ENCODE assay signal across 22 cellular contexts in genomic region chr6:14951704-14952103, GRCh38.
DNase-seq lines count a peak whose midpoint lies in the region; ATAC-seq, FAIRE-seq and TF ChIP-seq lines count a peak whose summit lies in the region.
"Had no signal": no experiment of that assay in that cellular context is flagged by ENCODE, and none has a peak within 500 bp of the region (broad histone marks: within the 10 kb centered on the region; RNA-seq: fewer than 3 reads in every experiment).

No MANE protein-coding gene starts in this region.

- peaks cover 2% of the 10 kb centered on the region for H3F3A ChIP-seq in neural progenitor cell (ENCODE audit: low read depth)

- H4K20me1 ChIP-seq in K562 (replicated peaks; ENCODE audit: control insufficient read depth, insufficient read depth, low read length), result no peaks in the 10 kb centered on the region
- no peaks in the 10 kb centered on the region for H4K20me1 ChIP-seq in neural progenitor cell (ENCODE audit: low read depth)

- H3K27me3 ChIP-seq in K562 (ENCODE audit: control insufficient read depth in 2 of 2, insufficient read depth in 2 of 2, low read length in 2 of 2), result no peaks in the 10 kb centered on the region
- H3K27me3 ChIP-seq in neural progenitor cell, result no peaks in the 10 kb centered on the region

- in situ Hi-C loops in K562 (cut with MboI), result no loop called here

- BruUV-seq in K562 (replicated peaks; lab: Mats Ljungman, UMichigan), result no TSS peak

- H3K27me3 Mint-ChIP-seq in neural progenitor cell (ENCODE audit: insufficient read depth, low read depth), result peaks cover 2% of the 10 kb centered on the region
- H3K27me3 Mint-ChIP-seq in activated T-helper 1 cell treated with anti-CD3 and anti-CD28 coated beads, Interleukin-12 subunit alpha, Interleukin-12 subunit beta, Interleukin-2, Interleukin-4 antibody, amounts not matched to agents 30 ng/mL and 10 ng/mL and 1 ng/mL, durations not matched to agents 14 hours and 24 hours and 36 hours (ENCODE audit: insufficient read depth), result no peaks in the 10 kb centered on the region
- H3K27me3 Mint-ChIP-seq: CD4-positive, alpha-beta T cell had no signal

- no peak overlapping the region for H2AFZ ChIP-seq in K562 (ENCODE audit: low read depth, low read length)
- peak overlapping the region; percentile 18 for H2AFZ ChIP-seq in neural progenitor cell (replicated peaks)
- H2AFZ ChIP-seq: PC-9 had no signal

- no peak overlapping the region for H3K4me2 ChIP-seq in K562 (ENCODE audit: insufficient read depth, low read length)
- no peak overlapping the region for H3K4me2 ChIP-seq in neural progenitor cell
- H3K4me2 ChIP-seq: PC-9 had no signal

- no peak overlapping the region for H3K4me3 Mint-ChIP-seq in neural progenitor cell
- no peak overlapping the region for H3K4me3 Mint-ChIP-seq in activated T-helper 1 cell treated with anti-CD3 and anti-CD28 coated beads, Interleukin-12 subunit alpha, Interleukin-12 subunit beta, Interleukin-2, Interleukin-4 antibody, amounts not matched to agents 30 ng/mL and 10 ng/mL and 1 ng/mL, durations not matched to agents 14 hours and 24 hours and 36 hours
- H3K4me3 Mint-ChIP-seq: CD4-positive, alpha-beta T cell; H9; T-helper 1 cell treated with Interleukin-12 subunit alpha and Interleukin-12 subunit beta and Interleukin-4 antibody, amounts not matched to agents 30 μg/mL and 1 μg/mL, for 36 hours had no signal

- H3K9me3 ChIP-seq in K562 (replicated peaks; ENCODE audit: control insufficient read depth, insufficient read depth, low read depth, low read length) (no peaks in the 10 kb centered on the region; the same call in 1 of the 2 replicates), neural progenitor cell (ENCODE audit: low read depth) (no peaks in the 10 kb centered on the region)
- H3K9me3 ChIP-seq: Caco-2 had no signal

- no peak for TF ChIP-seq POLR2A in K562 (conservative IDR thresholded peaks at IDR 0.05)

- ATAC-seq in K562, result 0 out of 3 replicates have a peak, but pooled peaks have one; percentile 28

- 21% methylated on average over 1 of the region's 1 CpG for WGBS in K562 (ENCODE audit: insufficient coverage, low coverage, missing lambda C conversion rate)

- H3K4me3 ChIP-seq in K562 (no peak overlapping the region), neural progenitor cell (no peak overlapping the region)
- H3K4me3 ChIP-seq: PC-9 had no signal

- H3K4me1 ChIP-seq in K562 (replicated peaks in 1 of 2; ENCODE audit: control insufficient read depth in 2 of 2, insufficient read depth in 2 of 2, low read length in 2 of 2) (peaks cover 9 to 15% of the 10 kb centered on the region in 2 experiments; a peak in 4 of 5 replicates), neural progenitor cell (peaks cover 4% of the 10 kb centered on the region)
- H3K4me1 ChIP-seq: Caco-2 had no signal

- TF ChIP-seq CTCF in K562 (IDR thresholded peaks at IDR 0.05 in 2 of 3, conservative IDR thresholded peaks at IDR 0.05 in 1 of 3; ENCODE audit: insufficient read depth in 2 of 3, low read depth in 1 of 3, low read length in 3 of 3) (no peak), neural progenitor cell (IDR thresholded peaks at IDR 0.05) (no peak)

- H3K27ac ChIP-seq in K562 (ENCODE audit: extremely low read depth, low read depth, low read length) (no peak overlapping the region), neural progenitor cell (no peak overlapping the region)
- H3K27ac ChIP-seq: PC-9 had no signal

- intact Hi-C loops in K562 (cut with micrococcal nuclease), result no loop called here
- intact Hi-C loops in activated T-helper 1 cell treated with anti-CD3 and anti-CD28 coated beads, Interleukin-12 subunit alpha, Interleukin-12 subunit beta, Interleukin-2, Interleukin-4 antibody, amounts not matched to agents 30 ng/mL and 10 ng/mL and 1 ng/mL, durations not matched to agents 14 hours and 24 hours and 36 hours (cut with micrococcal nuclease), result no loop called here

- no peak for TF ChIP-seq EP300 in K562 (IDR thresholded peaks at IDR 0.05; ENCODE audit: low read length)

- no peaks in the 10 kb centered on the region for H3K9me1 ChIP-seq in K562 (ENCODE audit: control insufficient read depth, insufficient read depth, low read length)

- H3K36me3 ChIP-seq in K562 (ENCODE audit: control insufficient read depth, insufficient read depth, low read length) (no peaks in the 10 kb centered on the region), neural progenitor cell (no peaks in the 10 kb centered on the region)

- DNase-seq in AG20443 (ENCODE audit: low spot score) (peak; percentile 54), GM04503 (ENCODE audit: low read depth) (peak; percentile 14), K562 (ENCODE audit: extremely low read depth in 1 of 4, low spot score in 3 of 4) (no peak), neural progenitor cell (ENCODE audit: low spot score) (no peak), LoVo (ENCODE audit: low spot score) (no peak), NK-92 (lab: John Stamatoyannopoulos, UW; ENCODE audit: unreplicated experiment) (no peak)
- no peak for DNase-seq in activated T-helper 1 cell treated with anti-CD3 and anti-CD28 coated beads, Interleukin-12 subunit alpha, Interleukin-12 subunit beta, Interleukin-2, Interleukin-4 antibody, amounts not matched to agents 30 ng/mL and 10 ng/mL and 1 ng/mL, durations not matched to agents 14 hours and 24 hours and 36 hours (ENCODE audit: low spot score)
- DNase-seq: ACHN; Caco-2; CD4-positive, alpha-beta T cell; H9; IMR-90; Kasumi-1; NCI-H1092 treated with DMSO at 0.1 percent for 48 hours; NCI-H146; NCI-H2029 treated with DMSO at 0.1 percent for 48 hours; NCI-H2171; NCI-H446; NCI-H526 treated with DMSO at 0.1 percent for 48 hours; PC-9 had no signal

- H3K9me3 Mint-ChIP-seq in neural progenitor cell, result peaks cover 11% of the 10 kb centered on the region
- H3K9me3 Mint-ChIP-seq in activated T-helper 1 cell treated with anti-CD3 and anti-CD28 coated beads, Interleukin-12 subunit alpha, Interleukin-12 subunit beta, Interleukin-2, Interleukin-4 antibody, amounts not matched to agents 30 ng/mL and 10 ng/mL and 1 ng/mL, durations not matched to agents 14 hours and 24 hours and 36 hours, result peaks cover 8% of the 10 kb centered on the region

- H3K79me2 ChIP-seq in K562 (ENCODE audit: control insufficient read depth, insufficient read depth, low read length), result no peaks in the 10 kb centered on the region
- no peaks in the 10 kb centered on the region for H3K79me2 ChIP-seq in neural progenitor cell (ENCODE audit: low read depth)

- CTCF ChIA-PET in K562 (lab: Yijun Ruan, JAX; ENCODE audit: low intra/inter-chr PET ratio), result no interaction called here

- H3K36me3 Mint-ChIP-seq in neural progenitor cell, result no peaks in the 10 kb centered on the region
- peaks cover 2% of the 10 kb centered on the region for H3K36me3 Mint-ChIP-seq in activated T-helper 1 cell treated with anti-CD3 and anti-CD28 coated beads, Interleukin-12 subunit alpha, Interleukin-12 subunit beta, Interleukin-2, Interleukin-4 antibody, amounts not matched to agents 30 ng/mL and 10 ng/mL and 1 ng/mL, durations not matched to agents 14 hours and 24 hours and 36 hours (ENCODE audit: low read depth)

- H3K9ac ChIP-seq in K562 (ENCODE audit: insufficient read depth in 1 of 2, low read depth in 2 of 2, low read length in 2 of 2), result peak overlapping the region in 1 of 2 experiments; percentile 2; a peak in 1 of 4 replicates
- no peak overlapping the region for H3K9ac ChIP-seq in neural progenitor cell

- POLR2A ChIA-PET in K562 (lab: Yijun Ruan, JAX), result interaction anchor here (0.6 to 1.3 kb wide), 8 partner anchors 8 to 541 kb away, joined by 3 to 7 read pairs (median 3); no protein-coding TSS in a partner anchor

- FAIRE-seq in K562 (lab: Jason Lieb, UNC), result no peak
- FAIRE-seq: HTR-8/SVneo had no signal

- no peak for TF ChIP-seq RAD21 in K562 (CRISPR knock-in tag; conservative IDR thresholded peaks at IDR 0.05 in 1 of 2, IDR thresholded peaks at IDR 0.05 in 1 of 2)

- no peak overlapping the region for H3K27ac Mint-ChIP-seq in neural progenitor cell
- no peak overlapping the region for H3K27ac Mint-ChIP-seq in activated T-helper 1 cell treated with anti-CD3 and anti-CD28 coated beads, Interleukin-12 subunit alpha, Interleukin-12 subunit beta, Interleukin-2, Interleukin-4 antibody, amounts not matched to agents 30 ng/mL and 10 ng/mL and 1 ng/mL, durations not matched to agents 14 hours and 24 hours and 36 hours
- H3K27ac Mint-ChIP-seq: CD4-positive, alpha-beta T cell; H9; T-helper 1 cell treated with Interleukin-12 subunit alpha and Interleukin-12 subunit beta and Interleukin-4 antibody, amounts not matched to agents 30 μg/mL and 1 μg/mL, for 36 hours had no signal

- no peaks in the 10 kb centered on the region for H3K4me1 Mint-ChIP-seq in neural progenitor cell
- no peaks in the 10 kb centered on the region for H3K4me1 Mint-ChIP-seq in activated T-helper 1 cell treated with anti-CD3 and anti-CD28 coated beads, Interleukin-12 subunit alpha, Interleukin-12 subunit beta, Interleukin-2, Interleukin-4 antibody, amounts not matched to agents 30 ng/mL and 10 ng/mL and 1 ng/mL, durations not matched to agents 14 hours and 24 hours and 36 hours (ENCODE audit: low read depth)

TF ChIP-seq in K562, 482 proteins besides CTCF, POLR2A, EP300 and RAD21 (continues in another document):
- TF ChIP-seq SRSF7 (optimal IDR thresholded peaks at IDR 0.05; ENCODE audit: low read depth, low read length) (no peak), MEIS2 (IDR thresholded peaks at IDR 0.05; ENCODE audit: partially characterized antibody) (no peak), DDX20 (tag; IDR thresholded peaks at IDR 0.05; ENCODE audit: low read depth) (peak; percentile 66; the same call in 1 of the 2 replicates), ETV6 (IDR thresholded peaks at IDR 0.05; ENCODE audit: borderline replicate concordance in 1 of 2, low read depth in 2 of 2, low read length in 1 of 2) (no peak), ETV6 (CRISPR knock-in tag; IDR thresholded peaks at IDR 0.05; ENCODE audit: borderline replicate concordance) (no peak), LARP7 (IDR thresholded peaks at IDR 0.05) (no peak), NR2C1 (IDR thresholded peaks at IDR 0.05) (no peak), NR2C1 (tag; IDR thresholded peaks at IDR 0.05) (0 out of 2 replicates have a peak, but pooled peaks have one; percentile 10)
- TF ChIP-seq, protein P1, sequence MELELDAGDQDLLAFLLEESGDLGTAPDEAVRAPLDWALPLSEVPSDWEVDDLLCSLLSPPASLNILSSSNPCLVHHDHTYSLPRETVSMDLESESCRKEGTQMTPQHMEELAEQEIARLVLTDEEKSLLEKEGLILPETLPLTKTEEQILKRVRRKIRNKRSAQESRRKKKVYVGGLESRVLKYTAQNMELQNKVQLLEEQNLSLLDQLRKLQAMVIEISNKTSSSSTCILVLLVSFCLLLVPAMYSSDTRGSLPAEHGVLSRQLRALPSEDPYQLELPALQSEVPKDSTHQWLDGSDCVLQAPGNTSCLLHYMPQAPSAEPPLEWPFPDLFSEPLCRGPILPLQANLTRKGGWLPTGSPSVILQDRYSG (tag; conservative IDR thresholded peaks at IDR 0.05; ENCODE audit: low read depth), result 0 out of 2 replicates have a peak, but pooled peaks have one; percentile 63

Comparison
In these comparisons a context has a peak if more than half of its experiments do, and no peak if none do; other contexts are left out.
1. DNase-seq: peak in AG20443 (single experiment) and GM04503 (single experiment); none in K562 (0 of 4), neural progenitor cell (single experiment), LoVo (single experiment), NK-92 (single experiment) and activated T-helper 1 cell treated with anti-CD3 and anti-CD28 coated beads, Interleukin-12 subunit alpha, Interleukin-12 subunit beta, Interleukin-2, Interleukin-4 antibody, amounts not matched to agents 30 ng/mL and 10 ng/mL and 1 ng/mL, durations not matched to agents 14 hours and 24 hours and 36 hours (single experiment).